8 cellular contexts compared by ENCODE assay signal in genomic region chr3:156483961-156484787, GRCh38.
DNase-seq lines count a peak whose midpoint lies in the region; ATAC-seq and TF ChIP-seq lines count a peak whose summit lies in the region.

No MANE protein-coding gene starts in this region.

- no TSS peak for BruUV-seq in MCF 10A (replicated peaks; lab: Mats Ljungman, UMichigan)

- peak overlapping the region; percentile 90 for H3K27ac ChIP-seq in CD4-positive, CD25-positive, alpha-beta regulatory T cell (ENCODE audit: insufficient read depth, low read length, poor library complexity, severe bottlenecking)
- peak overlapping the region; percentile 35 to 39 for H3K27ac ChIP-seq in thoracic aorta

- H3K9me3 Mint-ChIP-seq in CD4-positive, CD25-positive, alpha-beta regulatory T cell = peaks cover 0 to 2% (median 0%) of the 10 kb centered on the region in 7 donors
- H3K9me3 Mint-ChIP-seq in MCF 10A (ENCODE audit: unreplicated experiment) = no peaks in the 10 kb centered on the region

- CTCF ChIA-PET in MCF 10A (lab: Yijun Ruan, JAX) = interaction anchor here (0.6 to 2.4 kb wide), 10 partner anchors 22 to 603 kb away, joined by 3 to 9 read pairs (median 4); no protein-coding TSS in a partner anchor

- peak overlapping the region; percentile 52 to 79 (median 68) for H3K4me3 Mint-ChIP-seq in CD4-positive, CD25-positive, alpha-beta regulatory T cell
- peak overlapping the region; percentile 83 for H3K4me3 Mint-ChIP-seq in T-helper 17 cell
- H3K4me3 Mint-ChIP-seq in MCF 10A (ENCODE audit: unreplicated experiment) = peak overlapping the region; percentile 4

- intact Hi-C loops in MCF 10A (cut with micrococcal nuclease) (no loop called here), mucosa of descending colon (cut with DNase I, micrococcal nuclease) (no loop called here)

- DNase-seq in CD4-positive, CD25-positive, alpha-beta regulatory T cell = peak; percentile 36 to 91 (median 70)
- peak in 1 of 3 donors; percentile 9 for DNase-seq in T-helper 17 cell
- DNase-seq in MCF 10A (ENCODE audit: unreplicated experiment) = peak; percentile 50
- DNase-seq in mucosa of descending colon = peak in 1 of 3 donors; percentile 26
- DNase-seq in thoracic aorta (ENCODE audit: low spot score) = no peak
- DNase-seq in 8988T = no peak

- H3K27ac Mint-ChIP-seq in CD4-positive, CD25-positive, alpha-beta regulatory T cell = peak overlapping the region; percentile 77 to 97 (median 86)
- peak overlapping the region; percentile 93 for H3K27ac Mint-ChIP-seq in T-helper 17 cell
- H3K27ac Mint-ChIP-seq in MCF 10A (ENCODE audit: low read depth, unreplicated experiment) = peak overlapping the region; percentile 60

- H3K4me1 Mint-ChIP-seq in CD4-positive, CD25-positive, alpha-beta regulatory T cell = peaks cover 15 to 46% (median 36%) of the 10 kb centered on the region in 4 donors
- H3K4me1 Mint-ChIP-seq in T-helper 17 cell = peaks cover 24% of the 10 kb centered on the region
- H3K4me1 Mint-ChIP-seq in MCF 10A (ENCODE audit: insufficient read depth, unreplicated experiment) = peaks cover 15% of the 10 kb centered on the region

- H3K9me3 ChIP-seq in CD4-positive, CD25-positive, alpha-beta regulatory T cell (ENCODE audit: control insufficient read depth in 2 of 2, low read length in 2 of 2) = no peaks in the 10 kb centered on the region
- H3K9me3 ChIP-seq in T-helper 17 cell (ENCODE audit: control insufficient read depth, low read length, poor library complexity, severe bottlenecking) (no peaks in the 10 kb centered on the region), mucosa of descending colon (no peaks in the 10 kb centered on the region), thoracic aorta (no peaks in the 10 kb centered on the region)

- H3K4me1 ChIP-seq in CD4-positive, CD25-positive, alpha-beta regulatory T cell (ENCODE audit: control insufficient read depth, insufficient read depth, low read length, poor library complexity, severe bottlenecking) = peaks cover 41% of the 10 kb centered on the region
- no peaks in the 10 kb centered on the region for H3K4me1 ChIP-seq in mucosa of descending colon (ENCODE audit: low read depth)
- peaks cover 9 to 33% of the 10 kb centered on the region in 2 donors for H3K4me1 ChIP-seq in thoracic aorta (ENCODE audit: control insufficient read depth in 1 of 2, low read depth in 2 of 2)

- POLR2A ChIA-PET in MCF 10A (lab: Yijun Ruan, JAX) = interaction anchor here (0.6 to 1.5 kb wide), 5 partner anchors 16 to 675 kb away, joined by 3 to 9 read pairs (median 3); partner anchors contain the start of gene CCNL1

- H3K36me3 Mint-ChIP-seq in CD4-positive, CD25-positive, alpha-beta regulatory T cell = no peaks in the 10 kb centered on the region
- H3K36me3 Mint-ChIP-seq in T-helper 17 cell (ENCODE audit: low read depth) (no peaks in the 10 kb centered on the region), MCF 10A (ENCODE audit: insufficient read depth, unreplicated experiment) (no peaks in the 10 kb centered on the region)

- no peaks in the 10 kb centered on the region for H3K27me3 Mint-ChIP-seq in CD4-positive, CD25-positive, alpha-beta regulatory T cell
- H3K27me3 Mint-ChIP-seq in T-helper 17 cell (no peaks in the 10 kb centered on the region), MCF 10A (ENCODE audit: insufficient read depth, unreplicated experiment) (peaks cover 5% of the 10 kb centered on the region)

- no peaks in the 10 kb centered on the region for H3K36me3 ChIP-seq in CD4-positive, CD25-positive, alpha-beta regulatory T cell (ENCODE audit: control insufficient read depth, insufficient read depth, low read length)
- H3K36me3 ChIP-seq in mucosa of descending colon (ENCODE audit: low read depth) (no peaks in the 10 kb centered on the region), thoracic aorta (no peaks in the 10 kb centered on the region)

- no peak for TF ChIP-seq CTCF in MCF 10A (IDR thresholded peaks at IDR 0.05; ENCODE audit: unreplicated experiment)
- no peak for TF ChIP-seq CTCF in mucosa of descending colon (IDR thresholded peaks at IDR 0.05)
- no peak for TF ChIP-seq CTCF in thoracic aorta (IDR thresholded peaks at IDR 0.05)

- H3K4me3 ChIP-seq in CD4-positive, CD25-positive, alpha-beta regulatory T cell (ENCODE audit: low read depth, low read length) = peak overlapping the region; percentile 93
- H3K4me3 ChIP-seq in mucosa of descending colon (no peak overlapping the region), thoracic aorta (peak overlapping the region; percentile 3)

- no peaks in the 10 kb centered on the region for H3K27me3 ChIP-seq in CD4-positive, CD25-positive, alpha-beta regulatory T cell (ENCODE audit: control insufficient read depth, insufficient read depth, low read length)
- no peaks in the 10 kb centered on the region for H3K27me3 ChIP-seq in thoracic aorta (replicated peaks; ENCODE audit: insufficient read depth)

- peak; percentile 85 to 87 for ATAC-seq in CD4-positive, CD25-positive, alpha-beta regulatory T cell (ENCODE audit: low read depth in 2 of 2)
- ATAC-seq in GM19467 (IDR thresholded peaks at IDR 0.05; ENCODE audit: unreplicated experiment) (peak; percentile 76), HG03558 (IDR thresholded peaks at IDR 0.05; ENCODE audit: extremely low read depth, unreplicated experiment) (peak; percentile 63), T-helper 17 cell (peak; percentile 91), mucosa of descending colon (peak; percentile 85), thoracic aorta (ENCODE audit: insufficient number of reproducible peaks, low FRiP score, low read depth) (no peak)

Comparison
In these comparisons a context has a peak if more than half of its experiments do, and no peak if none do; other contexts are left out.
1. DNase-seq: peak in CD4-positive, CD25-positive, alpha-beta regulatory T cell (3 of 3) and MCF 10A (single experiment); none in thoracic aorta (single experiment) and 8988T (single experiment).
2. H3K4me3 Mint-ChIP-seq: peak in every context shown above with its lines; median percentile 83 in T-helper 17 cell; 68 in CD4-positive, CD25-positive, alpha-beta regulatory T cell; 4 in MCF 10A.
3. Peak in every context shown above with its lines, with median percentiles within 50 percentile points of each other: H3K27ac Mint-ChIP-seq.